ENCODE assay signal across 8 cellular contexts in genomic region chrX:30971761-30972603, GRCh38.
DNase-seq lines count a peak whose midpoint lies in the region; ATAC-seq, FAIRE-seq and TF ChIP-seq lines count a peak whose summit lies in the region.

No MANE protein-coding gene starts in this region.

- no peaks in the 10 kb centered on the region for H3K79me2 ChIP-seq in fibroblast of lung (ENCODE audit: control insufficient read depth, insufficient read depth, low read length)

- H3K9me3 ChIP-seq in fibroblast of lung (ENCODE audit: control insufficient read depth, insufficient read depth, low read depth, low read length), result no peaks in the 10 kb centered on the region

- no peaks in the 10 kb centered on the region for H3K27me3 Mint-ChIP-seq in nephron (ENCODE audit: low read depth)

- H2AFZ ChIP-seq in fibroblast of lung (ENCODE audit: low read length), result peak overlapping the region; percentile 49

- no peak for FAIRE-seq in GM12892 (lab: Jason Lieb, UNC)

- H3K27me3 ChIP-seq in fibroblast of lung (ENCODE audit: control insufficient read depth, insufficient read depth, low read length), result no peaks in the 10 kb centered on the region

- TF ChIP-seq CTCF in fibroblast of lung (conservative IDR thresholded peaks at IDR 0.05 in 1 of 2, IDR thresholded peaks at IDR 0.05 in 1 of 2; ENCODE audit: low read depth in 1 of 2, low read length in 2 of 2), result peak; percentile 58 to 81
- TF ChIP-seq CTCF in nephron (IDR thresholded peaks at IDR 0.05; ENCODE audit: unreplicated experiment in 3 of 3), result peak; percentile 45 to 62 (median 51)

- peak overlapping the region; percentile 44 for H3K4me2 ChIP-seq in fibroblast of lung (ENCODE audit: extremely low read depth, insufficient read depth, low read length)

- TF ChIP-seq POLR2A in GM12892 (IDR thresholded peaks at IDR 0.05; ENCODE audit: low read depth, low read length), result no peak

- H3K4me1 Mint-ChIP-seq in nephron, result no peaks in the 10 kb centered on the region

- H3K9me3 Mint-ChIP-seq in nephron, result peaks cover 2% of the 10 kb centered on the region

- no peaks in the 10 kb centered on the region for H3K36me3 ChIP-seq in fibroblast of lung (ENCODE audit: control insufficient read depth, insufficient read depth, low read length)

- no peak overlapping the region for H3K27ac ChIP-seq in fibroblast of lung (ENCODE audit: insufficient read depth, low read length)

- H4K20me1 ChIP-seq in fibroblast of lung (ENCODE audit: control insufficient read depth, extremely low read depth, insufficient read depth, low read length), result no peaks in the 10 kb centered on the region

- no peaks in the 10 kb centered on the region for H3K36me3 Mint-ChIP-seq in nephron (ENCODE audit: low read depth)

- peak overlapping the region in 3 of 4 experiments; percentile 23 to 57 (median 35) for H3K4me3 ChIP-seq in fibroblast of lung (replicated peaks in 1 of 4; ENCODE audit: control extremely low read depth in 1 of 4, insufficient read depth in 1 of 4, low read depth in 3 of 4, low read length in 4 of 4)

- DNase-seq in AG08395 (ENCODE audit: low spot score) (peak; percentile 66), GM12892 (ENCODE audit: insufficient read length) (peak; percentile 2), MV-4-11 (lab: John Stamatoyannopoulos, UW) (peak; percentile 33), fibroblast of lung (ENCODE audit: low read depth in 2 of 2) (peak; percentile 29 to 43), NCI-H1048 (lab: John Stamatoyannopoulos, UW) (no peak)
- DNase-seq in activated CD4-positive, alpha-beta T cell treated with anti-CD3 and anti-CD28 coated beads for 48 hours, result peak; percentile 11

- no peak overlapping the region for H3K9ac ChIP-seq in fibroblast of lung (ENCODE audit: insufficient read depth, low read length)

- peak overlapping the region; percentile 37 to 53 (median 52) for H3K27ac Mint-ChIP-seq in nephron

- ATAC-seq in HG02642 (IDR thresholded peaks at IDR 0.05; ENCODE audit: poor library complexity, unreplicated experiment), result peak; percentile 97

- H3K4me1 ChIP-seq in fibroblast of lung (ENCODE audit: control insufficient read depth, extremely low read depth, insufficient read depth, low read length), result no peaks in the 10 kb centered on the region

- H3K4me3 Mint-ChIP-seq in nephron, result peak overlapping the region; percentile 69 to 78 (median 75)
